21 cellular contexts compared by ENCODE assay signal in the genomic region with DNA sequence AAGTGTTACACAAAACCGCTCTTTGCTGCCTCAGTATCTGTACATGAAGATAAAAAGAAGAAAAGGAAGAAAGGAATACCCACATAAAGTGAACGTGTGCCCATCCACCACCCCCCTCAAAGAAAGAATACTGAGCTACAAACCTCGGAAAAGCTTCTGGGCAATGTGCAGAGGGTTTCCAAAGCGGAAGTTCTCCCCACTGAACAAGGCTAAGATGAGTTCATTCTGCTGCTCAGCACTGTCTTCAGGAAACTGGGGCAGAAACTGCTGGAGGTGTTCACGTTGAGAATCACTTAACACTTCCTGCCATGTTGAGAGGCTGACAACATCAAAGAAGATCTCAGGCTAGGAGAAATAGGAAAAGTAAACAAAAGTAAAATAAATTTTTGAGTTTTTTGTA. TPM values are rescaled to one million over a fixed set of nuclear protein-coding genes. Genes with fewer than 3 reads are reported as not detected.
A peak's percentile ranks its signal among the peaks of the same experiment; 100 is the strongest.
DNase-seq lines count a peak whose midpoint lies in the region; ATAC-seq lines count a peak whose summit lies in the region.
"Had no signal": no experiment of that assay in that cellular context is flagged by ENCODE, and none has a peak within 500 bp of the region (broad histone marks: within the 10 kb centered on the region; RNA-seq: fewer than 3 reads in every experiment).

No MANE protein-coding gene starts in this region.

- peak overlapping the region; percentile 75 for H3K27ac Mint-ChIP-seq in activated naive CD4-positive, alpha-beta T cell treated with anti-CD3 and anti-CD28 coated beads for 36 hours
- peak overlapping the region; percentile 66 for H3K27ac Mint-ChIP-seq in activated T-helper 17 cell treated with anti-CD3 and anti-CD28 coated beads, Interleukin-2, amount 50 U/mL, for 72 hours
- no peak overlapping the region for H3K27ac Mint-ChIP-seq in stimulated activated effector memory CD8-positive, alpha-beta T cell treated with anti-CD3 and anti-CD28 coated beads, Interleukin-12 subunit alpha, Interleukin-12 subunit beta, amount 100 ng/mL, for 72 hours
- H3K27ac Mint-ChIP-seq in stimulated activated naive B cell treated with anti-CD40 and anti-IgM and Interleukin-4, amounts not matched to agents 10 μg/mL and 1 μg/mL and 100 μg/mL, for 72 hours: no peak overlapping the region
- H3K27ac Mint-ChIP-seq: IgD-negative memory B cell, progenitor cell of endocrine pancreas, WTC11 had no signal

- CTCF ChIA-PET in activated naive CD4-positive, alpha-beta T cell treated with anti-CD3 and anti-CD28 coated beads for 36 hours (lab: Charles Lee): interaction anchor here (0.6 to 0.7 kb wide), 2 partner anchors 37 to 65 kb away, joined by 3 read pairs; no protein-coding TSS in a partner anchor

- no peak overlapping the region for H3K4me3 Mint-ChIP-seq in activated naive CD4-positive, alpha-beta T cell treated with anti-CD3 and anti-CD28 coated beads for 36 hours
- H3K4me3 Mint-ChIP-seq in activated T-helper 17 cell treated with anti-CD3 and anti-CD28 coated beads, Interleukin-2, amount 50 U/mL, for 72 hours: peak overlapping the region; percentile 37
- H3K4me3 Mint-ChIP-seq in stimulated activated effector memory CD8-positive, alpha-beta T cell treated with anti-CD3 and anti-CD28 coated beads, Interleukin-12 subunit alpha, Interleukin-12 subunit beta, amount 100 ng/mL, for 72 hours: no peak overlapping the region
- no peak overlapping the region for H3K4me3 Mint-ChIP-seq in stimulated activated naive B cell treated with anti-CD40 and anti-IgM and Interleukin-4, amounts not matched to agents 10 μg/mL and 1 μg/mL and 100 μg/mL, for 72 hours
- H3K4me3 Mint-ChIP-seq: IgD-negative memory B cell, WTC11 had no signal

- intact Hi-C loops in activated naive CD4-positive, alpha-beta T cell treated with anti-CD3 and anti-CD28 coated beads for 36 hours (cut with micrococcal nuclease): no loop called here

- H3K36me3 Mint-ChIP-seq in activated naive CD4-positive, alpha-beta T cell treated with anti-CD3 and anti-CD28 coated beads for 36 hours (ENCODE audit: low read depth): peaks cover 63% of the 10 kb centered on the region
- H3K36me3 Mint-ChIP-seq in activated T-helper 17 cell treated with anti-CD3 and anti-CD28 coated beads, Interleukin-2, amount 50 U/mL, for 72 hours (ENCODE audit: low read depth): peaks cover 97% of the 10 kb centered on the region
- peaks cover 95% of the 10 kb centered on the region for H3K36me3 Mint-ChIP-seq in stimulated activated effector memory CD8-positive, alpha-beta T cell treated with anti-CD3 and anti-CD28 coated beads, Interleukin-12 subunit alpha, Interleukin-12 subunit beta, amount 100 ng/mL, for 72 hours
- peaks cover 58 to 70% of the 10 kb centered on the region in 2 donors for H3K36me3 Mint-ChIP-seq in stimulated activated naive B cell treated with anti-CD40 and anti-IgM and Interleukin-4, amounts not matched to agents 10 μg/mL and 1 μg/mL and 100 μg/mL, for 72 hours

- no peaks in the 10 kb centered on the region for H3K9me3 Mint-ChIP-seq in activated naive CD4-positive, alpha-beta T cell treated with anti-CD3 and anti-CD28 coated beads for 36 hours
- H3K9me3 Mint-ChIP-seq in activated T-helper 17 cell treated with anti-CD3 and anti-CD28 coated beads, Interleukin-2, amount 50 U/mL, for 72 hours: no peaks in the 10 kb centered on the region
- H3K9me3 Mint-ChIP-seq in stimulated activated effector memory CD8-positive, alpha-beta T cell treated with anti-CD3 and anti-CD28 coated beads, Interleukin-12 subunit alpha, Interleukin-12 subunit beta, amount 100 ng/mL, for 72 hours: no peaks in the 10 kb centered on the region
- no peaks in the 10 kb centered on the region for H3K9me3 Mint-ChIP-seq in stimulated activated naive B cell treated with anti-CD40 and anti-IgM and Interleukin-4, amounts not matched to agents 10 μg/mL and 1 μg/mL and 100 μg/mL, for 72 hours
- H3K9me3 Mint-ChIP-seq: IgD-negative memory B cell, WTC11 had no signal

- no peaks in the 10 kb centered on the region for H3K27me3 Mint-ChIP-seq in activated naive CD4-positive, alpha-beta T cell treated with anti-CD3 and anti-CD28 coated beads for 36 hours (ENCODE audit: low read depth)
- H3K27me3 Mint-ChIP-seq in activated T-helper 17 cell treated with anti-CD3 and anti-CD28 coated beads, Interleukin-2, amount 50 U/mL, for 72 hours: no peaks in the 10 kb centered on the region
- H3K27me3 Mint-ChIP-seq in stimulated activated naive B cell treated with anti-CD40 and anti-IgM and Interleukin-4, amounts not matched to agents 10 μg/mL and 1 μg/mL and 100 μg/mL, for 72 hours: no peaks in the 10 kb centered on the region
- H3K27me3 Mint-ChIP-seq: IgD-negative memory B cell, progenitor cell of endocrine pancreas had no signal

- peaks cover 32% of the 10 kb centered on the region for H3K4me1 Mint-ChIP-seq in activated naive CD4-positive, alpha-beta T cell treated with anti-CD3 and anti-CD28 coated beads for 36 hours (ENCODE audit: low read depth)
- H3K4me1 Mint-ChIP-seq in activated T-helper 17 cell treated with anti-CD3 and anti-CD28 coated beads, Interleukin-2, amount 50 U/mL, for 72 hours: peaks cover 24% of the 10 kb centered on the region
- peaks cover 19% of the 10 kb centered on the region for H3K4me1 Mint-ChIP-seq in stimulated activated effector memory CD8-positive, alpha-beta T cell treated with anti-CD3 and anti-CD28 coated beads, Interleukin-12 subunit alpha, Interleukin-12 subunit beta, amount 100 ng/mL, for 72 hours
- H3K4me1 Mint-ChIP-seq in stimulated activated naive B cell treated with anti-CD40 and anti-IgM and Interleukin-4, amounts not matched to agents 10 μg/mL and 1 μg/mL and 100 μg/mL, for 72 hours: peaks cover 6 to 13% of the 10 kb centered on the region in 2 donors
- H3K4me1 Mint-ChIP-seq: WTC11 had no signal

- ATAC-seq in activated T-helper 17 cell treated with anti-CD3 and anti-CD28 coated beads, Interleukin-2, amount 50 U/mL, for 72 hours (replicated peaks): peak; percentile 56
- peak; percentile 60 for ATAC-seq in stimulated activated effector memory CD8-positive, alpha-beta T cell treated with anti-CD3 and anti-CD28 coated beads, Interleukin-12 subunit alpha, Interleukin-12 subunit beta, amount 100 ng/mL, for 72 hours
- no peak for ATAC-seq in stimulated activated naive B cell treated with anti-CD40 and anti-IgM and Interleukin-4, amounts not matched to agents 10 μg/mL and 1 μg/mL and 100 μg/mL, for 72 hours (replicated peaks)
- ATAC-seq in GM21367 (IDR thresholded peaks at IDR 0.05; ENCODE audit: unreplicated experiment): no peak
- ATAC-seq: WTC11 had no signal

- DNase-seq in activated naive CD4-positive, alpha-beta T cell treated with anti-CD3 and anti-CD28 coated beads for 36 hours: peak; percentile 33
- no peak for DNase-seq in activated naive CD4-positive, alpha-beta T cell treated with anti-CD3 and anti-CD28 coated beads, Interleukin-2, amount 50 U/mL, for 16 hours
- peak; percentile 74 for DNase-seq in KG1 (lab: John Stamatoyannopoulos, UW)
- DNase-seq in stimulated activated effector memory CD8-positive, alpha-beta T cell treated with anti-CD3 and anti-CD28 coated beads, Interleukin-12 subunit alpha, Interleukin-12 subunit beta, amount 100 ng/mL, for 72 hours (ENCODE audit: low spot score in 2 of 2): no peak
- DNase-seq in stimulated activated naive B cell treated with anti-CD40 and anti-IgM and Interleukin-4, amounts not matched to agents 10 μg/mL and 1 μg/mL and 100 μg/mL, for 72 hours: no peak
- DNase-seq: cortex of kidney; DMS53; HCEC 1CT; kidney; MM.1S; NCI-H1436; NCI-H510A treated with DMSO at 0.1 percent for 48 hours; Peyer's patch; sigmoid colon; stimulated activated CD8-positive, alpha-beta memory T cell treated with anti-CD3 and anti-CD28 coated beads, Interleukin-4, amount 100 ng/mL, for 48 hours; testis had no signal

RNA-seq across cellular contexts. Expression of gene NFRKB, which starts 6.9 kb away (rescaled TPM):
- 10 to 100 TPM; 34.0 to 36.4 TPM for total RNA-seq in activated naive CD4-positive, alpha-beta T cell treated with anti-CD3 and anti-CD28 coated beads for 36 hours
- 10 to 100 TPM; 41.8 to 44.0 TPM for total RNA-seq in activated T-helper 17 cell treated with anti-CD3 and anti-CD28 coated beads, Interleukin-2, amount 50 U/mL, for 72 hours

Comparison
In these comparisons a context has a peak if more than half of its experiments do, and no peak if none do; other contexts are left out.
1. DNase-seq: peak in activated naive CD4-positive, alpha-beta T cell treated with anti-CD3 and anti-CD28 coated beads for 36 hours (single experiment) and KG1 (single experiment); none in activated naive CD4-positive, alpha-beta T cell treated with anti-CD3 and anti-CD28 coated beads, Interleukin-2, amount 50 U/mL, for 16 hours (single experiment), stimulated activated effector memory CD8-positive, alpha-beta T cell treated with anti-CD3 and anti-CD28 coated beads, Interleukin-12 subunit alpha, Interleukin-12 subunit beta, amount 100 ng/mL, for 72 hours (0 of 2) and stimulated activated naive B cell treated with anti-CD40 and anti-IgM and Interleukin-4, amounts not matched to agents 10 μg/mL and 1 μg/mL and 100 μg/mL, for 72 hours (single experiment).
2. H3K27ac Mint-ChIP-seq: peak in activated naive CD4-positive, alpha-beta T cell treated with anti-CD3 and anti-CD28 coated beads for 36 hours (single experiment) and activated T-helper 17 cell treated with anti-CD3 and anti-CD28 coated beads, Interleukin-2, amount 50 U/mL, for 72 hours (single experiment); none in stimulated activated effector memory CD8-positive, alpha-beta T cell treated with anti-CD3 and anti-CD28 coated beads, Interleukin-12 subunit alpha, Interleukin-12 subunit beta, amount 100 ng/mL, for 72 hours (single experiment) and stimulated activated naive B cell treated with anti-CD40 and anti-IgM and Interleukin-4, amounts not matched to agents 10 μg/mL and 1 μg/mL and 100 μg/mL, for 72 hours (single experiment).
3. ATAC-seq: peak in activated T-helper 17 cell treated with anti-CD3 and anti-CD28 coated beads, Interleukin-2, amount 50 U/mL, for 72 hours (single experiment) and stimulated activated effector memory CD8-positive, alpha-beta T cell treated with anti-CD3 and anti-CD28 coated beads, Interleukin-12 subunit alpha, Interleukin-12 subunit beta, amount 100 ng/mL, for 72 hours (single experiment); none in stimulated activated naive B cell treated with anti-CD40 and anti-IgM and Interleukin-4, amounts not matched to agents 10 μg/mL and 1 μg/mL and 100 μg/mL, for 72 hours (0 of 2) and GM21367 (single experiment).